9 cellular contexts compared by ENCODE assay signal in the genomic region with DNA sequence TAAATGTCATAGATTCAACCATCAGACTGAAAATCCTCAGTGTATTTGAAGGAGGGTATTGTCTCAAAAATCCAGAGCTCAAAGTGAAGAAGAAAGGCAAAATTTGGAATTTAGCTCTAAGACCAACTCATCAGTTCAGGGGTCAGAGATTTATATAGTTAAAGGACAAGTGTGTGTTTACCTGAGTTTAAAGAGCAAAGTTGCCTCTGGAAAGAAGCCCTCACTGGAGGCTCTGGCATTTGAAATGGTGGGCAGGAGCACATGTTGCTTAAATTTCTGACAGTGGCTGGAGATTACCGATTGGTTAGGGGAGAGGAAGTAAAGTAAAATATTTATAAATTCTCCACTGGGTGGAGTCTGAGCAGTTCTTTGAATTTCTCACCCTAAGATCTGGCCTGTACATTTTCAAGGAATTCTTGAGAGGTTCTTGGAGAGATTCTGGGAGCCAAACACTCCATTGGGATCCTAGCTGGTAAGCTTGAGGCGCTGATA. TPM values are rescaled to one million over a fixed set of nuclear protein-coding genes. Genes with fewer than 3 reads are reported as not detected.
DNase-seq lines count a peak whose midpoint lies in the region; ATAC-seq and TF ChIP-seq lines count a peak whose summit lies in the region.
"Had no signal": no experiment of that assay in that cellular context is flagged by ENCODE, and none has a peak within 500 bp of the region (broad histone marks: within the 10 kb centered on the region; RNA-seq: fewer than 3 reads in every experiment).

A gene (plus strand): TSS at position 400 of the 492 bp plus-strand sequence. CDS start 7,704 bp downstream, outside the sequence.

- TF ChIP-seq CTCF in choroid plexus epithelial cell (conservative IDR thresholded peaks at IDR 0.05; ENCODE audit: low read depth, low read length), result peak; percentile 10
- no peak for TF ChIP-seq CTCF in upper lobe of right lung (IDR thresholded peaks at IDR 0.05)

- in situ Hi-C loops in ACHN (cut with HindIII; ENCODE audit: low pct_ligation_motif_present, low pct_unique_long_range_greater_than_20kb, low sequenced_read_pairs), result no loop called here

- H3K4me3 ChIP-seq in choroid plexus epithelial cell (ENCODE audit: low read depth, low read length) (peak within 1 kb of the TSS; percentile 12), upper lobe of right lung (peak within 1 kb of the TSS; percentile 33)

- ATAC-seq in GM19455 (IDR thresholded peaks at IDR 0.05; ENCODE audit: unreplicated experiment) (peak; percentile 48), HG03439 (IDR thresholded peaks at IDR 0.05; ENCODE audit: unreplicated experiment) (peak; percentile 57), upper lobe of right lung (peak; percentile 60)

- no peaks in the 10 kb centered on the region for H3K9me3 ChIP-seq in upper lobe of right lung

- intact Hi-C loops in upper lobe of right lung (cut with DNase I), result no loop called here

- H3K36me3 ChIP-seq in upper lobe of right lung, result no peaks in the 10 kb centered on the region

- H3K27ac ChIP-seq in upper lobe of right lung, result peak within 1 kb of the TSS; percentile 60

- H3K27me3 ChIP-seq in upper lobe of right lung, result no peaks in the 10 kb centered on the region
- H3K27me3 ChIP-seq: BLaER1 treated with 17β-estradiol and CSF1 and Interleukin-3, amounts not matched to agents 10 nM and 100 nM had no signal

- DNase-seq in ACHN (peak; percentile 7), choroid plexus epithelial cell (ENCODE audit: low read depth) (peak; percentile 64), upper lobe of right lung (no peak), GOT3 (lab: John Stamatoyannopoulos, UW) (no peak), COR-L47 (lab: John Stamatoyannopoulos, UW) (no peak), C1 segment of cervical spinal cord (lab: John Stamatoyannopoulos, UW) (no peak)

- H3K4me1 ChIP-seq in upper lobe of right lung, result peaks cover 5% of the 10 kb centered on the region

RNA-seq across cellular contexts. Expression of the gene that starts here (rescaled TPM):
- total RNA-seq in upper lobe of right lung, result 34.5 TPM

Comparison
In these comparisons a context has a peak if more than half of its experiments do, and no peak if none do; other contexts are left out.
1. DNase-seq: peak in ACHN (single experiment) and choroid plexus epithelial cell (single experiment); none in upper lobe of right lung (single experiment), GOT3 (single experiment), COR-L47 (single experiment) and C1 segment of cervical spinal cord (0 of 14).
2. Peak in every context shown above with its lines, with median percentiles within 50 percentile points of each other: ATAC-seq.